ENCODE assay signal across 18 cellular contexts in genomic region chr3:197183582-197183981, GRCh38.
A peak's percentile ranks its signal among the peaks of the same experiment; 100 is the strongest.
DNase-seq lines count a peak whose midpoint lies in the region; ATAC-seq and TF ChIP-seq lines count a peak whose summit lies in the region.
"Had no signal": no experiment of that assay in that cellular context is flagged by ENCODE, and none has a peak within 500 bp of the region (broad histone marks: within the 10 kb centered on the region; RNA-seq: fewer than 3 reads in every experiment).

No MANE protein-coding gene starts in this region.

- H3K9me2 ChIP-seq in PC-3 (replicated peaks; ENCODE audit: low read length) = no peaks in the 10 kb centered on the region

- no peaks in the 10 kb centered on the region for H3F3A ChIP-seq in PC-3 (ENCODE audit: low read length, unreplicated experiment)

- DNase-seq in NAMALWA (ENCODE audit: low spot score) (peak; percentile 96), NCI-H2171 treated with DMSO at 0.1 percent for 48 hours (lab: John Stamatoyannopoulos, UW) (peak; percentile 85), cerebellar nuclear complex (lab: John Stamatoyannopoulos, UW) (peak; percentile 21 to 52), putamen (ENCODE audit: low spot score) (peak; percentile 18), PC-3 (no peak), iPS-NIHi7 (ENCODE audit: extremely low spot score) (no peak), GDM1 (lab: John Stamatoyannopoulos, UW) (no peak)
- DNase-seq: activated CD8-positive, alpha-beta memory T cell treated with anti-CD3 and anti-CD28 coated beads, Interleukin-2, amount 50 U/mL, for 4 hours; CD8-positive, alpha-beta T cell; foreskin melanocyte; naive thymus-derived CD8-positive, alpha-beta T cell; NCI-H774; SJCRH30; small intestine; tibial artery had no signal

- ATAC-seq in GM19467 (IDR thresholded peaks at IDR 0.05; ENCODE audit: unreplicated experiment) (no peak), PC-3 (no peak)
- ATAC-seq: CD8-positive, alpha-beta T cell; K562; naive thymus-derived CD8-positive, alpha-beta T cell had no signal

- no peaks in the 10 kb centered on the region for H3K9me3 ChIP-seq in PC-3 (ENCODE audit: low read length)
- H3K9me3 ChIP-seq: SJCRH30, tibial artery had no signal

- no peak overlapping the region for H3K4me3 ChIP-seq in PC-3 (ENCODE audit: low read length)
- H3K4me3 ChIP-seq: K562, SJCRH30, tibial artery had no signal

- no peaks in the 10 kb centered on the region; the same call in none of the 2 replicates for H3K36me3 ChIP-seq in PC-3 (ENCODE audit: low read depth, low read length)
- H3K36me3 ChIP-seq: tibial artery had no signal

- H4K20me1 ChIP-seq in PC-3 (ENCODE audit: low read length) = no peaks in the 10 kb centered on the region

- no peaks in the 10 kb centered on the region for H3K4me1 ChIP-seq in PC-3 (ENCODE audit: insufficient read depth, low read length)
- H3K4me1 ChIP-seq: SJCRH30 had no signal

- H2AFZ ChIP-seq in PC-3 (ENCODE audit: low read length) = no peak overlapping the region

- no peaks in the 10 kb centered on the region for H3K27me3 ChIP-seq in PC-3 (ENCODE audit: low read length)
- H3K27me3 ChIP-seq: SJCRH30, tibial artery had no signal

- intact Hi-C loops in PC-3 (cut with micrococcal nuclease) = loop anchor here (10.0 kb wide), 1 partner anchor 119 kb away; no protein-coding TSS in a partner anchor

- H3K4me2 ChIP-seq in PC-3 (ENCODE audit: low read length) = no peak overlapping the region

- no peak overlapping the region for H3K27ac ChIP-seq in PC-3 (ENCODE audit: low read length)
- H3K27ac ChIP-seq: SJCRH30, tibial artery, VCaP had no signal

- BruUV-seq in PC-3 (replicated peaks; lab: Mats Ljungman, UMichigan) = no TSS peak

- POLR2A ChIA-PET in PC-3 (lab: Charles Lee; ENCODE audit: unreplicated experiment) = no interaction called here

- no peak for TF ChIP-seq CTCF in PC-3 (conservative IDR thresholded peaks at IDR 0.05; ENCODE audit: low read depth, low read length)

- no peak overlapping the region for H3K9ac ChIP-seq in PC-3 (ENCODE audit: low read length)

- peaks cover 40% of the 10 kb centered on the region for H3K79me2 ChIP-seq in PC-3 (ENCODE audit: low read length)

- CTCF ChIA-PET in PC-3 (lab: Charles Lee) = no interaction called here

Comparison
In these comparisons a context has a peak if more than half of its experiments do, and no peak if none do; other contexts are left out.
1. DNase-seq: peak in NAMALWA (single experiment), NCI-H2171 treated with DMSO at 0.1 percent for 48 hours (single experiment), cerebellar nuclear complex (2 of 2) and putamen (single experiment); none in PC-3 (single experiment), iPS-NIHi7 (single experiment) and GDM1 (single experiment).